Comparison of ENCODE assay signal across 8 cellular contexts in genomic region chr1:202861420-202862121, GRCh38. TPM values are rescaled to one million over a fixed set of nuclear protein-coding genes. Genes with fewer than 3 reads are reported as not detected.
DNase-seq lines count a peak whose midpoint lies in the region; ATAC-seq, FAIRE-seq and TF ChIP-seq lines count a peak whose summit lies in the region.

No MANE protein-coding gene starts in this region.

- intact Hi-C loops in adrenal gland (cut with DNase I) = no loop called here

- H3K36me3 ChIP-seq in adrenal gland (replicated peaks in 1 of 2) (no peaks in the 10 kb centered on the region), cardiac muscle cell (no peaks in the 10 kb centered on the region)

- ATAC-seq in GM21737 (IDR thresholded peaks at IDR 0.05; ENCODE audit: unreplicated experiment) = peak; percentile 70

- H3K4me1 ChIP-seq in adrenal gland (replicated peaks in 1 of 2) = peaks cover 0 to 7% of the 10 kb centered on the region in 2 donors
- peaks cover 3% of the 10 kb centered on the region for H3K4me1 ChIP-seq in cardiac muscle cell (ENCODE audit: low read depth)

- WGBS in adrenal gland, 4 donors = 0 to 2% (median 1%) methylated on average over 12 to 44 of the region's 44 CpGs

- peak; percentile 59 for DNase-seq in DMS 273 treated with DMSO at 0.1 percent for 48 hours (lab: John Stamatoyannopoulos, UW)
- DNase-seq in LHCN-M2 (ENCODE audit: low read depth) = peak; percentile 80
- DNase-seq in RKO (ENCODE audit: low spot score) = peak; percentile 87
- DNase-seq in adrenal gland = peak; percentile 90 to 96 (median 94)
- DNase-seq in cardiac muscle cell (ENCODE audit: low read depth in 1 of 2, low spot score in 1 of 2) = peak; percentile 89 to 98
- peak; percentile 92 for DNase-seq in occipital lobe (lab: John Stamatoyannopoulos, UW)
- DNase-seq in urothelium cell line (ENCODE audit: low spot score) = peak; percentile 96

- H3K4me3 ChIP-seq in adrenal gland (peak overlapping the region in 2 of 4 donors; percentile 70 to 79), cardiac muscle cell (peak overlapping the region; percentile 66)

- no peak for TF ChIP-seq CTCF in adrenal gland (IDR thresholded peaks at IDR 0.05)
- TF ChIP-seq CTCF in cardiac muscle cell (IDR thresholded peaks at IDR 0.05; ENCODE audit: low read depth, low read length) = no peak

- H3K9me3 ChIP-seq in adrenal gland (replicated peaks in 1 of 3) = no peaks in the 10 kb centered on the region
- H3K9me3 ChIP-seq in cardiac muscle cell (ENCODE audit: low read depth) = no peaks in the 10 kb centered on the region

- no peak for FAIRE-seq in urothelium cell line (lab: Jason Lieb, UNC)

- no peaks in the 10 kb centered on the region for H3K27me3 ChIP-seq in adrenal gland
- no peaks in the 10 kb centered on the region for H3K27me3 ChIP-seq in cardiac muscle cell

- TF ChIP-seq POLR2A in adrenal gland (IDR thresholded peaks at IDR 0.05) = peak in 1 of 2 donors; percentile 49

- peak overlapping the region in 1 of 5 donors; percentile 35 for H3K27ac ChIP-seq in adrenal gland
- peak overlapping the region; percentile 17 for H3K27ac ChIP-seq in cardiac muscle cell

RNA-seq across cellular contexts. Expression of gene RABIF, which starts 27.4 kb away (rescaled TPM):
- 6.6 and 7.1 TPM in 2 replicates for total RNA-seq in LHCN-M2 (2014; rRNA removed)
- polyA plus RNA-seq in LHCN-M2 (2012) = 11.8 TPM
- total RNA-seq in adrenal gland = 10 to 100 TPM in 1 of 8 donors, 1 to 10 TPM in 7; 3.1 to 10.6 (median 6.6) TPM
- polyA plus RNA-seq in adrenal gland = 1 to 10 TPM; 3.6 to 10.0 (median 3.8) TPM
- 2.9 and 6.4 TPM in 2 replicates for total RNA-seq in cardiac muscle cell
- 7.7 and 22.6 TPM in 2 replicates for polyA plus RNA-seq in cardiac muscle cell
- 15.3 TPM for total RNA-seq in occipital lobe

RNA-seq across cellular contexts. Expression of gene PCAT6, which starts 50.8 kb away (rescaled TPM):
- total RNA-seq in LHCN-M2 (2014; rRNA removed) (0.96 TPM in 1 of 2 replicates, not detected in the other), adrenal gland (1 to 10 TPM in 4 of 8 donors, under 1 TPM in 1, not detected in 3; 0.69 to 3.5 (median 1.3) TPM), cardiac muscle cell (17.7 and 19.8 TPM in 2 replicates), occipital lobe (not detected)
- polyA plus RNA-seq in LHCN-M2 (2012) = 5.8 TPM
- polyA plus RNA-seq in adrenal gland (1 to 10 TPM; 3.0 to 8.5 (median 5.8) TPM), cardiac muscle cell (67.4 and 92.9 TPM in 2 replicates)

RNA-seq across cellular contexts. Expression of gene KDM5B, which starts 53.4 kb away (rescaled TPM):
- total RNA-seq in LHCN-M2 (2014; rRNA removed) (30.4 and 34.4 TPM in 2 replicates), adrenal gland (10 to 100 TPM; 26.8 to 63.5 (median 44.6) TPM), cardiac muscle cell (108 and 165 TPM in 2 replicates), occipital lobe (169 TPM)
- polyA plus RNA-seq in LHCN-M2 (2012) = 14.6 TPM
- polyA plus RNA-seq in adrenal gland (10 to 100 TPM; 11.7 to 18.2 (median 12.6) TPM), cardiac muscle cell (141 and 210 TPM in 2 replicates)
